16 cellular contexts compared by ENCODE assay signal in the genomic region with DNA sequence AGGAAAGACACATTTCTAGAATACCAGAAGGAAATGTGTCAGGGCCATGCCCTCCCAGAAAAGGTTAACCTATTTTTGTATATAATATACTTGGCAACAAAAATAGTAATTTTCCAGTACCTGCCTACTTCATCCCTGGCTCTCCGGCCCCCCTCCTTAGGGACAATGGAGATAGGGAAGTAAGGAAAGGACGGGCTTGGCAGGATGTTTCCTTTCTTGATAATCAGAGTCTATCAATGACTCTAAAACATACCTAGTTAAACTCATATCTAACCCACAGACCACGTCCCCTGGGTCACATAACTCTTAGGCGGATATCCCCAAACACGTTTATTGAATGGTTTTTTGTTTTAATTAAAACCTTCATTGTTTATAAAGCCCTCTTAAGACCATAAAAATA. TPM values are rescaled to one million over a fixed set of nuclear protein-coding genes. Genes with fewer than 3 reads are reported as not detected.
DNase-seq lines count a peak whose midpoint lies in the region; ATAC-seq, FAIRE-seq and TF ChIP-seq lines count a peak whose summit lies in the region.
"Had no signal": no experiment of that assay in that cellular context is flagged by ENCODE, and none has a peak within 500 bp of the region (broad histone marks: within the 10 kb centered on the region; RNA-seq: fewer than 3 reads in every experiment).

No MANE protein-coding gene starts in this region.

- 16% methylated on average over 5 of the region's 5 CpGs for WGBS in GM12878 (ENCODE audit: insufficient coverage, insufficient replicate concordance, low lambda C conversion rate, missing lambda C conversion rate)
- WGBS in psoas muscle, 3 donors, result 67 to 83% (median 72%) methylated on average over 5 of the region's 5 CpGs

- H4K20me1 ChIP-seq in OCI-LY1 (ENCODE audit: insufficient read depth, low read length) (no peaks in the 10 kb centered on the region), GM12878 (ENCODE audit: control insufficient read depth, insufficient read depth) (no peaks in the 10 kb centered on the region; the same call in 1 of the 2 replicates)

- H3K27me3 Mint-ChIP-seq in activated CD4-positive, alpha-beta T cell treated with anti-CD3 and anti-CD28 coated beads, Interleukin-2, amount 10 ng/mL, durations not matched to agents 7 days and 5 days, result no peaks in the 10 kb centered on the region
- H3K27me3 Mint-ChIP-seq: stimulated activated naive CD8-positive, alpha-beta T cell treated with anti-CD3 and anti-CD28 coated beads, Interleukin-15, Interleukin-2, amounts not matched to agents 100 ng/mL and 50 ng/mL, for 24 hours had no signal

- TF ChIP-seq RAD21 in GM12878 (IDR thresholded peaks at IDR 0.05; ENCODE audit: insufficient read depth, low read depth, low read length), result no peak

- intact Hi-C loops in GM12878 (cut with micrococcal nuclease; ENCODE audit: unreplicated experiment), result loop anchor here (1.0 kb wide), 2 partner anchors 110 to 114 kb away; no protein-coding TSS in a partner anchor
- intact Hi-C loops in psoas muscle (cut with DNase I), result loop anchor here (5.0 to 10.0 kb wide), 2 partner anchors 112 to 455 kb away; no protein-coding TSS in a partner anchor

- no peak for FAIRE-seq in GM12878 (lab: Jason Lieb, UNC)
- FAIRE-seq: A204.1, RCC 7860, urothelium cell line had no signal

- POLR2A ChIA-PET in activated CD4-positive, alpha-beta T cell treated with anti-CD3 and anti-CD28 coated beads, Interleukin-2, amount 10 ng/mL, durations not matched to agents 7 days and 5 days (lab: Charles Lee), result no interaction called here
- POLR2A ChIA-PET in GM12878 (lab: Charles Lee), result interaction anchor here (2.3 kb wide), 1 partner anchor 12 kb away, joined by 6 read pairs; a partner anchor contains a TSS

- H3K9ac ChIP-seq in OCI-LY1 (ENCODE audit: low read length) (no peak overlapping the region), GM12878 (ENCODE audit: control insufficient read depth, insufficient read depth, low read length) (no peak overlapping the region; the same call in 1 of the 2 replicates)
- H3K9ac ChIP-seq: KMS-11 had no signal

- H3K4me3 ChIP-seq in OCI-LY1 (ENCODE audit: low read depth, low read length, poor library complexity, severe bottlenecking) (no peak overlapping the region), GM12878 (no peak overlapping the region), psoas muscle (no peak overlapping the region)
- H3K4me3 ChIP-seq: heart left ventricle had no signal

- RAD21 ChIA-PET in GM12878 (lab: Charles Lee; ENCODE audit: unreplicated experiment), result interaction anchor here (1.2 to 1.8 kb wide), 7 partner anchors 11 to 113 kb away, joined by 3 to 14 read pairs (median 6); a partner anchor contains a TSS

- H3K4me1 ChIP-seq in OCI-LY1 (ENCODE audit: insufficient read depth, low read length, severe bottlenecking), result peaks cover 51% of the 10 kb centered on the region
- peaks cover 20% of the 10 kb centered on the region for H3K4me1 ChIP-seq in GM12878 (ENCODE audit: control insufficient read depth, insufficient read depth, low read length)
- H3K4me1 ChIP-seq in psoas muscle, result peaks cover 43% of the 10 kb centered on the region

- peaks cover 3% of the 10 kb centered on the region; the same call in 1 of the 2 replicates for H3F3A ChIP-seq in OCI-LY1 (ENCODE audit: insufficient read depth, low read length)

- no peaks in the 10 kb centered on the region for H3K9me3 ChIP-seq in OCI-LY1 (ENCODE audit: low read length)
- no peaks in the 10 kb centered on the region for H3K9me3 ChIP-seq in GM12878 (replicated peaks; ENCODE audit: control insufficient read depth, insufficient read depth, low read length)
- H3K9me3 ChIP-seq in psoas muscle, result no peaks in the 10 kb centered on the region
- H3K9me3 ChIP-seq: heart left ventricle had no signal

- peaks cover 30% of the 10 kb centered on the region for H3K36me3 Mint-ChIP-seq in activated CD4-positive, alpha-beta T cell treated with anti-CD3 and anti-CD28 coated beads, Interleukin-2, amount 10 ng/mL, durations not matched to agents 7 days and 5 days (ENCODE audit: low read depth)

- no peak for TF ChIP-seq POLR2A in GM12878 (IDR thresholded peaks at IDR 0.05; ENCODE audit: low read depth, low read length)

- no TSS peak for BruUV-seq in GM12878 (replicated peaks; lab: Mats Ljungman, UMichigan)

- no peak for ATAC-seq in GM12878
- no peak for ATAC-seq in psoas muscle
- ATAC-seq in HG02885 (IDR thresholded peaks at IDR 0.05; ENCODE audit: poor library complexity, unreplicated experiment), result no peak

- H3K4me3 Mint-ChIP-seq in activated CD4-positive, alpha-beta T cell treated with anti-CD3 and anti-CD28 coated beads, Interleukin-2, amount 10 ng/mL, durations not matched to agents 7 days and 5 days, result no peak overlapping the region
- H3K4me3 Mint-ChIP-seq: stimulated activated naive CD8-positive, alpha-beta T cell treated with anti-CD3 and anti-CD28 coated beads, Interleukin-15, Interleukin-2, amounts not matched to agents 100 ng/mL and 50 ng/mL, for 24 hours had no signal

- peaks cover 67% of the 10 kb centered on the region for H3K4me1 Mint-ChIP-seq in activated CD4-positive, alpha-beta T cell treated with anti-CD3 and anti-CD28 coated beads, Interleukin-2, amount 10 ng/mL, durations not matched to agents 7 days and 5 days

- H3K36me3 ChIP-seq in OCI-LY1 (ENCODE audit: insufficient read depth, low read length) (peaks cover 64% of the 10 kb centered on the region), GM12878 (ENCODE audit: control insufficient read depth in 2 of 2, insufficient read depth in 2 of 2, low read length in 1 of 2) (peaks cover 16 to 29% of the 10 kb centered on the region in 2 experiments), psoas muscle (ENCODE audit: insufficient read depth in 1 of 2, low read depth in 1 of 2) (peaks cover 6 to 48% of the 10 kb centered on the region in 2 donors)

- SMC1A ChIA-PET in GM12878 (lab: Charles Lee; ENCODE audit: uncharacterized antibody, unreplicated experiment), result interaction anchor here (1.1 to 3.8 kb wide), 9 partner anchors 11 to 119 kb away, joined by 3 to 29 read pairs (median 11); a partner anchor contains a TSS

- H3K4me2 ChIP-seq in OCI-LY1 (ENCODE audit: low read length) (no peak overlapping the region), GM12878 (ENCODE audit: control insufficient read depth, insufficient read depth) (no peak overlapping the region)
- H3K4me2 ChIP-seq: KMS-11 had no signal

- H3K9me3 Mint-ChIP-seq in activated CD4-positive, alpha-beta T cell treated with anti-CD3 and anti-CD28 coated beads, Interleukin-2, amount 10 ng/mL, durations not matched to agents 7 days and 5 days, result no peaks in the 10 kb centered on the region
- H3K9me3 Mint-ChIP-seq: stimulated activated naive CD8-positive, alpha-beta T cell treated with anti-CD3 and anti-CD28 coated beads, Interleukin-15, Interleukin-2, amounts not matched to agents 100 ng/mL and 50 ng/mL, for 24 hours had no signal

- in situ Hi-C loops in GM12878 (cut with MboI), result loop anchor here (5.0 kb wide), 1 partner anchor 112 kb away; no protein-coding TSS in a partner anchor

- no peak overlapping the region for H2AFZ ChIP-seq in OCI-LY1 (ENCODE audit: low read length)
- H2AFZ ChIP-seq in GM12878 (ENCODE audit: control insufficient read depth, low read depth, low read length), result no peak overlapping the region

- H3K27ac Mint-ChIP-seq in activated CD4-positive, alpha-beta T cell treated with anti-CD3 and anti-CD28 coated beads, Interleukin-2, amount 10 ng/mL, durations not matched to agents 7 days and 5 days, result peak overlapping the region; percentile 9

- H3K27ac ChIP-seq in OCI-LY1 (ENCODE audit: low read depth, low read length, poor library complexity, severe bottlenecking), result peak overlapping the region; percentile 86
- H3K27ac ChIP-seq in GM12878 (ENCODE audit: control insufficient read depth, insufficient read depth), result peak overlapping the region; percentile 24; the same call in 1 of the 2 replicates
- peak overlapping the region; percentile 27 for H3K27ac ChIP-seq in psoas muscle
- H3K27ac ChIP-seq: KMS-11 had no signal

- TF ChIP-seq EP300 in GM12878 (IDR thresholded peaks at IDR 0.05; ENCODE audit: borderline replicate concordance in 1 of 2, control insufficient read depth in 1 of 2, low read depth in 2 of 2, low read length in 2 of 2), result no peak

- DNase-seq in activated CD4-positive, alpha-beta T cell treated with anti-CD3 and anti-CD28 coated beads, Interleukin-2, amount 10 ng/mL, durations not matched to agents 7 days and 5 days, result no peak
- DNase-seq in activated CD4-positive, alpha-beta T cell treated with anti-CD3 and anti-CD28 coated beads for 48 hours, result no peak
- DNase-seq in GM12878 (ENCODE audit: low read depth, low spot score) (no peak), psoas muscle (no peak), NCI-H1436 (lab: John Stamatoyannopoulos, UW) (no peak), globus pallidus (ENCODE audit: low spot score) (no peak)

- CTCF ChIA-PET in activated CD4-positive, alpha-beta T cell treated with anti-CD3 and anti-CD28 coated beads, Interleukin-2, amount 10 ng/mL, durations not matched to agents 7 days and 5 days (lab: Charles Lee), result interaction anchor here (1.2 to 2.4 kb wide), 8 partner anchors 9 to 281 kb away, joined by 4 to 18 read pairs (median 6); a partner anchor contains a TSS
- CTCF ChIA-PET in GM12878 (lab: Yijun Ruan, JAX), result interaction anchor here (0.7 to 4.3 kb wide), 18 partner anchors 8 to 131 kb away, joined by 3 to 110 read pairs (median 6); a partner anchor contains a TSS

- no peaks in the 10 kb centered on the region for H3K79me2 ChIP-seq in OCI-LY1 (ENCODE audit: insufficient read depth, low read length)
- H3K79me2 ChIP-seq in GM12878 (ENCODE audit: control insufficient read depth, insufficient read depth, low read length), result no peaks in the 10 kb centered on the region

- H3K27me3 ChIP-seq in OCI-LY1 (ENCODE audit: insufficient read depth, low read length), result no peaks in the 10 kb centered on the region
- no peaks in the 10 kb centered on the region for H3K27me3 ChIP-seq in GM12878 (replicated peaks in 1 of 2; ENCODE audit: control insufficient read depth in 2 of 2, insufficient read depth in 2 of 2, low read length in 1 of 2)
- no peaks in the 10 kb centered on the region for H3K27me3 ChIP-seq in psoas muscle (ENCODE audit: insufficient read depth in 3 of 3, low read length in 2 of 3)
- H3K27me3 ChIP-seq: heart left ventricle had no signal

- no peaks in the 10 kb centered on the region for H3K9me2 ChIP-seq in OCI-LY1 (ENCODE audit: low read depth, low read length)

- TF ChIP-seq CTCF in OCI-LY1 (IDR thresholded peaks at IDR 0.05; ENCODE audit: low read length), result no peak
- no peak for TF ChIP-seq CTCF in GM12878 (IDR thresholded peaks at IDR 0.05 in 2 of 3, conservative IDR thresholded peaks at IDR 0.05 in 1 of 3; ENCODE audit: control insufficient read depth in 2 of 3, extremely low read depth in 1 of 3, insufficient read depth in 1 of 3, low read depth in 3 of 3, low read length in 3 of 3)
- no peak for TF ChIP-seq CTCF in psoas muscle (IDR thresholded peaks at IDR 0.05)

RNA-seq across cellular contexts. Expression of a gene that starts 11.8 kb away (rescaled TPM):
- total RNA-seq in activated CD4-positive, alpha-beta T cell treated with anti-CD3 and anti-CD28 coated beads, Interleukin-2, amount 10 ng/mL, durations not matched to agents 7 days and 5 days, result 10 to 100 TPM; 77.6 to 80.0 TPM
- total RNA-seq in GM12878 (2013; cell fraction: nucleolus; rRNA removed), result 12.7 and 13.3 TPM in 2 replicates
- total RNA-seq in GM12878 (2014; rRNA removed), result 40.6 and 44.0 TPM in 2 replicates
- 54.5 and 60.1 TPM in 2 replicates for total RNA-seq in GM12878 (2014; rRNA removed; fragmentation: Illumina TruSeq; extraction: Trizol)
- 80.6 and 90.2 TPM in 2 replicates for total RNA-seq in GM12878 (2021)
- polyA plus RNA-seq in GM12878 (2011; ENCODE audit: low read depth), result 7.9 TPM
- polyA plus RNA-seq in GM12878 (2011; rRNA removed), result 37.1 and 44.3 TPM in 2 replicates
- 12.9 and 21.3 TPM in 2 replicates for polyA plus RNA-seq in GM12878 (2011; cell fraction: cytosol; rRNA removed)
- polyA plus RNA-seq in GM12878 (2011; cell fraction: nucleus; rRNA removed), result 11.8 and 18.5 TPM in 2 replicates
- polyA plus RNA-seq in GM12878 (2012), result 56.3 and 86.6 TPM in 2 replicates
- polyA plus RNA-seq in GM12878 (2014; fragmentation: Illumina TruSeq; extraction: Trizol), result 27.3 and 61.8 TPM in 2 replicates
- 100 to 1,000 TPM; 433 to 478 TPM for polyA plus RNA-seq in GM12878 (2014; fragmentation: Nextera tagmentation; extraction: Ambion mirVana)
- polyA plus RNA-seq in GM12878 (2014; rRNA removed), result 43.5 and 44.2 TPM in 2 replicates
- polyA plus RNA-seq in GM12878 (2016; fragmentation: Nextera tagmentation; extraction: Ambion mirVana), result 100 to 1,000 TPM; 206 to 230 TPM
- polyA minus RNA-seq in GM12878 (2011; rRNA and poly(A)+ RNA removed), result 6.4 and 8.3 TPM in 2 replicates
- 7.2 and 16.2 TPM in 2 replicates for polyA minus RNA-seq in GM12878 (2011; cell fraction: cytosol; rRNA and poly(A)+ RNA removed)
- polyA minus RNA-seq in GM12878 (2011; cell fraction: nucleus; rRNA and poly(A)+ RNA removed), result 4.1 and 5.9 TPM in 2 replicates
- total RNA-seq in psoas muscle, result 100 to 1,000 TPM; 118 to 184 (median 145) TPM
- polyA plus RNA-seq in psoas muscle, result 100 to 1,000 TPM; 129 to 158 (median 141) TPM

RNA-seq across cellular contexts. Expression of a gene that starts 47.0 kb away (rescaled TPM):
- not detected for total RNA-seq in activated CD4-positive, alpha-beta T cell treated with anti-CD3 and anti-CD28 coated beads, Interleukin-2, amount 10 ng/mL, durations not matched to agents 7 days and 5 days
- total RNA-seq in GM12878 (2013; cell fraction: nucleolus; rRNA removed), result not detected in 2 replicates
- total RNA-seq in GM12878 (2014; rRNA removed), result not detected in 2 replicates
- total RNA-seq in GM12878 (2014; rRNA removed; fragmentation: Illumina TruSeq; extraction: Trizol), result not detected in 2 replicates
- not detected in 2 replicates for total RNA-seq in GM12878 (2021)
- not detected for polyA plus RNA-seq in GM12878 (2011; ENCODE audit: low read depth)
- 0.15 TPM in 1 of 2 replicates, not detected in the other for polyA plus RNA-seq in GM12878 (2011; rRNA removed)
- 0.01 TPM in 1 of 2 replicates, not detected in the other for polyA plus RNA-seq in GM12878 (2011; cell fraction: cytosol; rRNA removed)
- not detected in 2 replicates for polyA plus RNA-seq in GM12878 (2011; cell fraction: nucleus; rRNA removed)
- not detected in 2 replicates for polyA plus RNA-seq in GM12878 (2012)
- polyA plus RNA-seq in GM12878 (2014; fragmentation: Illumina TruSeq; extraction: Trizol), result not detected in 2 replicates
- polyA plus RNA-seq in GM12878 (2014; fragmentation: Nextera tagmentation; extraction: Ambion mirVana), result under 1 TPM in 1 of 2 experiments, not detected in 1; 0.02 TPM
- polyA plus RNA-seq in GM12878 (2014; rRNA removed), result not detected in 2 replicates
- under 1 TPM in 1 of 2 experiments, not detected in 1; 0.09 TPM for polyA plus RNA-seq in GM12878 (2016; fragmentation: Nextera tagmentation; extraction: Ambion mirVana)
- not detected in 2 replicates for polyA minus RNA-seq in GM12878 (2011; rRNA and poly(A)+ RNA removed)
- not detected in 2 replicates for polyA minus RNA-seq in GM12878 (2011; cell fraction: cytosol; rRNA and poly(A)+ RNA removed)
- not detected in 2 replicates for polyA minus RNA-seq in GM12878 (2011; cell fraction: nucleus; rRNA and poly(A)+ RNA removed)
- total RNA-seq in psoas muscle, result 100 to 1,000 TPM; 113 to 363 (median 306) TPM
- polyA plus RNA-seq in psoas muscle, result 100 to 1,000 TPM in 2 of 3 donors, 10 to 100 TPM in 1; 95.7 to 220 (median 175) TPM
- total RNA-seq: Daoy had no signal
- polyA plus RNA-seq: neural cell had no signal

Comparison
In these comparisons a context has a peak if more than half of its experiments do, and no peak if none do; other contexts are left out.
1. H3K27ac ChIP-seq: peak in every context shown above with its lines; median percentile 86 in OCI-LY1; 27 in psoas muscle; 24 in GM12878.
2. RNA of a gene that starts 47.0 kb away (total RNA-seq): 113 to 363 TPM in psoas muscle; not detected in activated CD4-positive, alpha-beta T cell treated with anti-CD3 and anti-CD28 coated beads, Interleukin-2, amount 10 ng/mL, durations not matched to agents 7 days and 5 days and not detected in GM12878; every median in the first group is over 10 times any median in the second.